ENCODE assay signal across 16 cellular contexts in genomic region chr9:128393171-128393761, GRCh38. TPM values are rescaled to one million over a fixed set of nuclear protein-coding genes. Genes with fewer than 3 reads are reported as not detected.
DNase-seq lines count a peak whose midpoint lies in the region; ATAC-seq lines count a peak whose summit lies in the region.
"Had no signal": no experiment of that assay in that cellular context is flagged by ENCODE, and none has a peak within 500 bp of the region (broad histone marks: within the 10 kb centered on the region; RNA-seq: fewer than 3 reads in every experiment).

No MANE protein-coding gene starts in this region.

- WGBS in trophoblast cell (ENCODE audit: extremely low coverage, insufficient coverage, insufficient read length) = no CpG with 5 or more reads among the region's 53 CpGs

- no peak overlapping the region for H3K9ac ChIP-seq in HUES48 (ENCODE audit: low read depth, low read length)
- no peak overlapping the region for H3K9ac ChIP-seq in trophoblast cell (ENCODE audit: low read length)

- no peak overlapping the region for H3K23ac ChIP-seq in trophoblast cell (ENCODE audit: low read length)

- POLR2A ChIA-PET in activated CD4-positive, alpha-beta memory T cell treated with anti-CD3 and anti-CD28 coated beads, Interleukin-2, amount 10 ng/mL, durations not matched to agents 7 days and 5 days (lab: Charles Lee) = no interaction called here

- H2AFZ ChIP-seq in trophoblast cell (ENCODE audit: insufficient read depth, low read length, poor library complexity) = no peak overlapping the region

- H3K4me1 ChIP-seq in HUES48 (ENCODE audit: control insufficient read depth, insufficient read depth, low read length) (peaks cover 58% of the 10 kb centered on the region), trophoblast cell (ENCODE audit: control insufficient read depth in 1 of 2, insufficient read depth in 2 of 2, low read length in 2 of 2) (peaks cover 14 to 20% of the 10 kb centered on the region in 2 experiments)
- H3K4me1 ChIP-seq: uterus had no signal

- H3K36me3 ChIP-seq in HUES48 (ENCODE audit: control insufficient read depth, insufficient read depth, low read length) (peaks cover 14% of the 10 kb centered on the region), trophoblast cell (ENCODE audit: control insufficient read depth in 1 of 2, insufficient read depth in 2 of 2, low read length in 2 of 2) (peaks cover 22 to 29% of the 10 kb centered on the region in 2 experiments)
- H3K36me3 ChIP-seq: uterus had no signal

- no peak overlapping the region for H3K27ac Mint-ChIP-seq in activated CD4-positive, alpha-beta memory T cell treated with anti-CD3 and anti-CD28 coated beads, Interleukin-2, amount 10 ng/mL, durations not matched to agents 7 days and 5 days
- no peak overlapping the region for H3K27ac Mint-ChIP-seq in activated T-cell treated with anti-CD3 and anti-CD28 coated beads, Interleukin-2, amount 50 U/mL, for 72 hours
- H3K27ac Mint-ChIP-seq: activated naive CD4-positive, alpha-beta T cell treated with anti-CD3 and anti-CD28 coated beads, Interleukin-2, amount 50 U/mL, for 72 hours; natural killer cell had no signal

- no peak overlapping the region for H2BK5ac ChIP-seq in trophoblast cell (ENCODE audit: low read depth, low read length, poor library complexity)

- DNase-seq in cerebellum (ENCODE audit: low spot score) (peak; percentile 26), iPS-NIHi7 (ENCODE audit: extremely low spot score) (peak; percentile 71), trophoblast cell (no peak), cerebellar cortex (ENCODE audit: low spot score) (no peak), AG08395 (ENCODE audit: low spot score) (no peak)
- DNase-seq in activated CD4-positive, alpha-beta memory T cell treated with anti-CD3 and anti-CD28 coated beads, Interleukin-2, amount 10 ng/mL, durations not matched to agents 7 days and 5 days = no peak
- no peak for DNase-seq in activated T-cell treated with anti-CD3 and anti-CD28 coated beads, Interleukin-2, amount 50 U/mL, for 72 hours
- DNase-seq: activated CD4-positive, alpha-beta T cell treated with anti-CD3 and anti-CD28 coated beads for 4 hours; activated T-cell treated with anti-CD3 and anti-CD28 coated beads for 4 hours; natural killer cell; NCI-H2171; stimulated activated CD4-positive, alpha-beta T cell treated with anti-CD3 and anti-CD28 coated beads, Interleukin-4, amount 100 ng/mL, for 4 hours; uterus had no signal

- no peaks in the 10 kb centered on the region for H3K4me1 Mint-ChIP-seq in activated CD4-positive, alpha-beta memory T cell treated with anti-CD3 and anti-CD28 coated beads, Interleukin-2, amount 10 ng/mL, durations not matched to agents 7 days and 5 days
- peaks cover 5% of the 10 kb centered on the region for H3K4me1 Mint-ChIP-seq in activated T-cell treated with anti-CD3 and anti-CD28 coated beads, Interleukin-2, amount 50 U/mL, for 72 hours (ENCODE audit: low read depth)
- H3K4me1 Mint-ChIP-seq: central memory CD8-positive, alpha-beta T cell had no signal

- H3K18ac ChIP-seq in trophoblast cell (ENCODE audit: low read length) = no peak overlapping the region

- H3K9me3 ChIP-seq in HUES48 (ENCODE audit: control insufficient read depth, insufficient read depth, low read length) (no peaks in the 10 kb centered on the region), trophoblast cell (ENCODE audit: insufficient read depth, low read depth, low read length) (peaks cover 2% of the 10 kb centered on the region)
- H3K9me3 ChIP-seq: uterus had no signal

- no peak overlapping the region for H3K4ac ChIP-seq in trophoblast cell (ENCODE audit: low read depth, low read length)

- H3K4me2 ChIP-seq in trophoblast cell (ENCODE audit: low read length) = peak overlapping the region; percentile 52

- peak overlapping the region; percentile 48 for H3K4me3 ChIP-seq in HUES48 (ENCODE audit: low read depth, low read length)
- no peak overlapping the region for H3K4me3 ChIP-seq in trophoblast cell (ENCODE audit: low read depth, low read length)
- H3K4me3 ChIP-seq: uterus had no signal

- no peaks in the 10 kb centered on the region for H3K79me2 ChIP-seq in trophoblast cell (ENCODE audit: control insufficient read depth, insufficient read depth, low read length, poor library complexity)

- H3K27ac ChIP-seq in HUES48 (ENCODE audit: low read depth, low read length) (no peak overlapping the region), trophoblast cell (ENCODE audit: low read depth, low read length) (no peak overlapping the region)
- H3K27ac ChIP-seq: uterus had no signal

- H4K91ac ChIP-seq in trophoblast cell (ENCODE audit: low read depth, low read length) = no peak overlapping the region

- no peak overlapping the region for H2BK12ac ChIP-seq in trophoblast cell (ENCODE audit: low read length)

- no peak overlapping the region for H2BK120ac ChIP-seq in trophoblast cell (ENCODE audit: insufficient read depth, low read length, poor library complexity)

- CTCF ChIA-PET in activated CD4-positive, alpha-beta memory T cell treated with anti-CD3 and anti-CD28 coated beads, Interleukin-2, amount 10 ng/mL, durations not matched to agents 7 days and 5 days (lab: Charles Lee) = interaction anchor here (0.5 kb wide), 1 partner anchor 114 kb away, joined by 3 read pairs; no protein-coding TSS in a partner anchor

- H3K4me3 Mint-ChIP-seq in activated CD4-positive, alpha-beta memory T cell treated with anti-CD3 and anti-CD28 coated beads, Interleukin-2, amount 10 ng/mL, durations not matched to agents 7 days and 5 days = no peak overlapping the region
- no peak overlapping the region for H3K4me3 Mint-ChIP-seq in activated T-cell treated with anti-CD3 and anti-CD28 coated beads, Interleukin-2, amount 50 U/mL, for 72 hours
- H3K4me3 Mint-ChIP-seq: central memory CD8-positive, alpha-beta T cell; natural killer cell had no signal

- H2AK5ac ChIP-seq in trophoblast cell (ENCODE audit: low read length) = no peak overlapping the region

- H3K79me1 ChIP-seq in trophoblast cell (ENCODE audit: low read length) = no peaks in the 10 kb centered on the region

- peaks cover 14% of the 10 kb centered on the region for H3K27me3 Mint-ChIP-seq in activated CD4-positive, alpha-beta memory T cell treated with anti-CD3 and anti-CD28 coated beads, Interleukin-2, amount 10 ng/mL, durations not matched to agents 7 days and 5 days
- peaks cover 15% of the 10 kb centered on the region for H3K27me3 Mint-ChIP-seq in activated T-cell treated with anti-CD3 and anti-CD28 coated beads, Interleukin-2, amount 50 U/mL, for 72 hours (ENCODE audit: low read depth)
- H3K27me3 Mint-ChIP-seq: central memory CD8-positive, alpha-beta T cell had no signal

- peaks cover 13% of the 10 kb centered on the region for H3K36me3 Mint-ChIP-seq in activated CD4-positive, alpha-beta memory T cell treated with anti-CD3 and anti-CD28 coated beads, Interleukin-2, amount 10 ng/mL, durations not matched to agents 7 days and 5 days (ENCODE audit: low read depth)
- H3K36me3 Mint-ChIP-seq in activated T-cell treated with anti-CD3 and anti-CD28 coated beads, Interleukin-2, amount 50 U/mL, for 72 hours (ENCODE audit: insufficient read depth in 2 of 2) = no peaks in the 10 kb centered on the region
- H3K36me3 Mint-ChIP-seq: natural killer cell had no signal

- H3K9me3 Mint-ChIP-seq in activated CD4-positive, alpha-beta memory T cell treated with anti-CD3 and anti-CD28 coated beads, Interleukin-2, amount 10 ng/mL, durations not matched to agents 7 days and 5 days = no peaks in the 10 kb centered on the region
- no peaks in the 10 kb centered on the region for H3K9me3 Mint-ChIP-seq in activated T-cell treated with anti-CD3 and anti-CD28 coated beads, Interleukin-2, amount 50 U/mL, for 72 hours
- H3K9me3 Mint-ChIP-seq: activated naive CD4-positive, alpha-beta T cell treated with anti-CD3 and anti-CD28 coated beads, Interleukin-2, amount 50 U/mL, for 72 hours; central memory CD8-positive, alpha-beta T cell; natural killer cell had no signal

- H4K12ac ChIP-seq in trophoblast cell (ENCODE audit: low read depth, low read length) = no peak overlapping the region

- H3K27me3 ChIP-seq in HUES48 (ENCODE audit: control insufficient read depth, insufficient read depth, low read length) (peaks cover 100% of the 10 kb centered on the region), trophoblast cell (ENCODE audit: insufficient read depth, low read length) (peaks cover 47% of the 10 kb centered on the region)
- H3K27me3 ChIP-seq: uterus had no signal

- ATAC-seq in activated T-cell treated with anti-CD3 and anti-CD28 coated beads, Interleukin-2, amount 50 U/mL, for 72 hours (replicated peaks in 1 of 2) = no peak
- ATAC-seq: activated naive CD4-positive, alpha-beta T cell treated with anti-CD3 and anti-CD28 coated beads, Interleukin-2, amount 50 U/mL, for 72 hours had no signal

- H3K14ac ChIP-seq in trophoblast cell (ENCODE audit: low read length) = no peak overlapping the region

- H4K8ac ChIP-seq in trophoblast cell (ENCODE audit: low read depth, low read length) = no peak overlapping the region

RNA-seq across cellular contexts. Expression of gene URM1, which starts 22.1 kb away (rescaled TPM):
- total RNA-seq in cerebellum = 13.3 TPM
- 35.0 and 35.4 TPM in 2 replicates for polyA plus RNA-seq in trophoblast cell (2013)
- 10 to 100 TPM; 62.8 to 64.3 TPM for total RNA-seq in activated CD4-positive, alpha-beta memory T cell treated with anti-CD3 and anti-CD28 coated beads, Interleukin-2, amount 10 ng/mL, durations not matched to agents 7 days and 5 days
- 10 to 100 TPM; 62.8 to 69.3 TPM for total RNA-seq in activated T-cell treated with anti-CD3 and anti-CD28 coated beads, Interleukin-2, amount 50 U/mL, for 72 hours

RNA-seq across cellular contexts. Expression of gene CERCAM, which starts 27.4 kb away (rescaled TPM):
- total RNA-seq in cerebellum = 11.5 TPM
- polyA plus RNA-seq in trophoblast cell (2013) = 83.1 and 83.9 TPM in 2 replicates
- 1 to 10 TPM; 1.3 TPM for total RNA-seq in activated CD4-positive, alpha-beta memory T cell treated with anti-CD3 and anti-CD28 coated beads, Interleukin-2, amount 10 ng/mL, durations not matched to agents 7 days and 5 days
- 1 to 10 TPM; 2.7 to 5.9 TPM for total RNA-seq in activated T-cell treated with anti-CD3 and anti-CD28 coated beads, Interleukin-2, amount 50 U/mL, for 72 hours

RNA-seq across cellular contexts. Expression of gene SLC27A4, which starts 52.9 kb away (rescaled TPM):
- 20.1 TPM for total RNA-seq in cerebellum
- 15.7 and 17.3 TPM in 2 replicates for polyA plus RNA-seq in trophoblast cell (2013)
- 10 to 100 TPM; 13.6 to 14.0 TPM for total RNA-seq in activated CD4-positive, alpha-beta memory T cell treated with anti-CD3 and anti-CD28 coated beads, Interleukin-2, amount 10 ng/mL, durations not matched to agents 7 days and 5 days
- 10 to 100 TPM; 10.2 to 10.8 TPM for total RNA-seq in activated T-cell treated with anti-CD3 and anti-CD28 coated beads, Interleukin-2, amount 50 U/mL, for 72 hours

Comparison
In these comparisons a context has a peak if more than half of its experiments do, and no peak if none do; other contexts are left out.
1. DNase-seq: peak in cerebellum (single experiment) and iPS-NIHi7 (single experiment); none in trophoblast cell (0 of 2), cerebellar cortex (single experiment), activated CD4-positive, alpha-beta memory T cell treated with anti-CD3 and anti-CD28 coated beads, Interleukin-2, amount 10 ng/mL, durations not matched to agents 7 days and 5 days (single experiment), activated T-cell treated with anti-CD3 and anti-CD28 coated beads, Interleukin-2, amount 50 U/mL, for 72 hours (0 of 2) and AG08395 (single experiment).